Comparison of ENCODE assay signal across 1 cellular context in the genomic region with DNA sequence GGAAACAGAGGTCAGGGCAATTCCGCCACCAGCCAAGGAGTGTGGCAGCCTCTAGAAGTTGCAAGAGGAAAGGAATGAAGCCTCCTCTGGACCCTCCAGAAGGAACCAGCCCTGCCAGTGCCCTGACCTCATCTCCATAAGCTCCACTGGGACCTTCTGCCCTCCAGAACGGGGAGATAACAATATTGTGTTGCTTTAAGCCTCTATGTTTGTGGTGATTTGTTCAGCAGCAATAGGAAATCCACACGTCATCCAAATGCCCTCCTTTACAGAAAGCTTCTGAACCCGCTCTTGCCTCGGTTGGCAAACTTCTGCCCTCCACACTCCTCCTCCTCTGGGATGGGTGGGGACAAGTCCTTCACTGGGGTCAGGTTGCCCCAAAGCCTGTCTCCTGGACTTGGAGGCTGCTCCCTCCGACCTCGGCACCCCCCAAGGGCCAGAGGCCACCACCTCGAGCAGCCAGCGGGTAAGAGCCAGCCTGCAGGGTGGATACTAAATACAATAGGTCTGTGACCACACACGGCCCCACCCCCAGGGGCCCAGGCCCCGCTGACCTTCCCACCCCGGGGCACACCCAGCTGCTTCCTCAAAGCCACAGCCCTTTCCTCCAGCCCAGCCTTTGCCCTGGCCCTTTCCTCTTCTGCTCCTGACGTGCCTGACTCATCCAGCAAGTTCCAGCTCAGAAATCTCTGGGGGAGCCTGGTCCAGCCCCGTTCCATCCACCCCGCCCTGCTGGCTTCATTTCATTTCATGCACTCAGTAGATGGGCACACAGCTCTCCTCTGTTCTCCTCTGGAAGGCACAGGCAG.
TF ChIP-seq lines count a peak whose summit lies in the region.

No MANE protein-coding gene starts in this region.

TF ChIP-seq in A549, 52 proteins besides CTCF, POLR2A, EP300 and RAD21:
- TF ChIP-seq BHLHE40 (IDR thresholded peaks at IDR 0.05; ENCODE audit: low read depth, low read length) (no peak), MAZ (IDR thresholded peaks at IDR 0.05; ENCODE audit: borderline replicate concordance, low read depth, low read length) (no peak), FOSL2 (IDR thresholded peaks at IDR 0.05) (no peak), FOSL2 (CRISPR knock-in tag; IDR thresholded peaks at IDR 0.05) (peak; percentile 54), CEBPB (IDR thresholded peaks at IDR 0.05) (no peak), TFCP2L1 (CRISPR knock-in tag; IDR thresholded peaks at IDR 0.05) (no peak), PHF8 (IDR thresholded peaks at IDR 0.05; ENCODE audit: borderline replicate concordance, low read depth) (no peak)
